14 cellular contexts compared by ENCODE assay signal in genomic region chr16:75498610-75499324, GRCh38. TPM values are rescaled to one million over a fixed set of nuclear protein-coding genes. Genes with fewer than 3 reads are reported as not detected.
A peak's percentile ranks its signal among the peaks of the same experiment; 100 is the strongest.
DNase-seq lines count a peak whose midpoint lies in the region; ATAC-seq, FAIRE-seq and TF ChIP-seq lines count a peak whose summit lies in the region.
"Not testable (repeated sequence)": the region's sequence is repeated elsewhere in the genome, so short reads cannot be mapped to it uniquely, and the experiment has no call there.
"Had no signal": no experiment of that assay in that cellular context is flagged by ENCODE, and none has a peak within 500 bp of the region (broad histone marks: within the 10 kb centered on the region; RNA-seq: fewer than 3 reads in every experiment).

No MANE protein-coding gene starts in this region.

- not testable (repeated sequence) for H3K36me3 ChIP-seq in SK-N-SH (replicated peaks in 1 of 2; ENCODE audit: control insufficient read depth in 1 of 2, insufficient read depth in 2 of 2, low read length in 1 of 2); heart right ventricle; stomach smooth muscle (ENCODE audit: control insufficient read depth in 2 of 2, insufficient read depth in 2 of 2, low read length in 2 of 2)

- peak; percentile 95 for FAIRE-seq in HTR-8/SVneo (lab: Jason Lieb, UNC)

- not testable (repeated sequence) for H3K27ac ChIP-seq in SK-N-SH (ENCODE audit: low read depth in 2 of 2, low read length in 1 of 2)
- H3K27ac ChIP-seq in cingulate gyrus (ENCODE audit: low read depth, low read length) (peak overlapping the region; percentile 23), heart right ventricle (peak overlapping the region in 9 of 10 donors; percentile 55 to 79 (median 70)), stomach smooth muscle (ENCODE audit: low read length) (peak overlapping the region; percentile 37)

- not testable (repeated sequence) for H3K4me3 ChIP-seq in SK-N-SH (ENCODE audit: low read depth in 2 of 2, low read length in 1 of 2); heart right ventricle; stomach smooth muscle (ENCODE audit: low read length in 2 of 2)

- intact Hi-C loops in heart right ventricle (cut with DNase I), result not testable (repeated sequence)

- peak; percentile 63 to 90 (median 86) for ATAC-seq in heart right ventricle

- not testable (repeated sequence) for H3K4me1 ChIP-seq in SK-N-SH (ENCODE audit: control insufficient read depth in 1 of 2, insufficient read depth in 2 of 2, low read depth in 1 of 2, low read length in 1 of 2)
- H3K4me1 ChIP-seq in heart right ventricle (peaks cover 0 to 25% (median 13%) of the 10 kb centered on the region in 9 donors), stomach smooth muscle (ENCODE audit: control insufficient read depth, insufficient read depth, low read length) (peaks cover 29% of the 10 kb centered on the region)

- not testable (repeated sequence) for H3K9me2 ChIP-seq in SK-N-SH

- H3K9me3 ChIP-seq in SK-N-SH; heart right ventricle; stomach smooth muscle (ENCODE audit: control insufficient read depth in 2 of 2, low read length in 2 of 2): not testable (repeated sequence)

- H4K20me1 ChIP-seq in SK-N-SH (ENCODE audit: insufficient read depth), result not testable (repeated sequence)

- in situ Hi-C loops in ACHN (cut with HindIII; ENCODE audit: low pct_ligation_motif_present, low pct_unique_long_range_greater_than_20kb, low sequenced_read_pairs), result not testable (repeated sequence)

- TF ChIP-seq EP300 in SK-N-SH (IDR thresholded peaks at IDR 0.05; ENCODE audit: borderline replicate concordance in 1 of 2, low read depth in 1 of 2, low read length in 1 of 2), result not testable (repeated sequence)

- POLR2A ChIA-PET in SK-N-SH (lab: Yijun Ruan, JAX), result not testable (repeated sequence)

- TF ChIP-seq CTCF in SK-N-SH (IDR thresholded peaks at IDR 0.05); heart right ventricle (IDR thresholded peaks at IDR 0.05): not testable (repeated sequence)

- not testable (repeated sequence) for H2AFZ ChIP-seq in SK-N-SH (ENCODE audit: low read depth)

- DNase-seq in ACHN (peak; percentile 46), NCI-H2196 (lab: John Stamatoyannopoulos, UW; ENCODE audit: unreplicated experiment) (peak; percentile 21), heart right ventricle (peak; percentile 67 to 75), midbrain (lab: John Stamatoyannopoulos, UW) (peak; percentile 86)
- not testable (repeated sequence) for DNase-seq in HTR-8/SVneo (ENCODE audit: insufficient read length, low spot score); SK-N-SH

- not testable (repeated sequence) for H3K27me3 ChIP-seq in SK-N-SH (ENCODE audit: insufficient read depth); stomach smooth muscle (ENCODE audit: control insufficient read depth in 1 of 2, insufficient read depth in 2 of 2, low read length in 2 of 2)
- peaks cover 0 to 19% (median 0%) of the 10 kb centered on the region in 7 donors for H3K27me3 ChIP-seq in heart right ventricle

- TF ChIP-seq RAD21 in SK-N-SH (IDR thresholded peaks at IDR 0.05; ENCODE audit: low read length), result not testable (repeated sequence)

- CTCF ChIA-PET in SK-N-SH (lab: Yijun Ruan, JAX), result interaction anchor here (1.3 kb wide), 1 partner anchor 18 kb away, joined by 7 read pairs; no protein-coding TSS in a partner anchor

- H3K4me2 ChIP-seq in SK-N-SH, result not testable (repeated sequence)

- WGBS in SK-N-SH (ENCODE audit: low lambda C conversion rate), result 16% methylated on average over 8 of the region's 12 CpGs
- 7 to 14% methylated on average over 7 to 10 of the region's 12 CpGs for WGBS in heart right ventricle, 2 donors

- H3K79me2 ChIP-seq in SK-N-SH (ENCODE audit: insufficient read depth), result not testable (repeated sequence)

- not testable (repeated sequence) for H3K9ac ChIP-seq in SK-N-SH; stomach smooth muscle (ENCODE audit: low read length in 2 of 2)

- H3F3A ChIP-seq in SK-N-SH (replicated peaks; ENCODE audit: insufficient read depth), result not testable (repeated sequence)

TF ChIP-seq in SK-N-SH, 30 proteins besides CTCF, POLR2A, EP300 and RAD21:
- peak; percentile 39 for TF ChIP-seq PBX3 (IDR thresholded peaks at IDR 0.05)
- peak; percentile 57 for TF ChIP-seq NFIC (IDR thresholded peaks at IDR 0.05; ENCODE audit: borderline replicate concordance)

RNA-seq across cellular contexts. Expression of gene CHST6, which starts 3.5 kb away (rescaled TPM):
- polyA plus RNA-seq in SK-N-SH (2012; rRNA removed) (0.26 and 0.30 TPM in 2 replicates), heart right ventricle (under 1 TPM; 0.22 to 0.42 TPM)
- 0.17 and 0.19 TPM in 2 replicates for polyA plus RNA-seq in SK-N-SH (2012; cell fraction: cytosol; rRNA removed)
- 0.27 and 0.31 TPM in 2 replicates for polyA plus RNA-seq in SK-N-SH (2012; cell fraction: nucleus; rRNA removed)
- total RNA-seq in heart right ventricle, result 1 to 10 TPM in 4 of 10 donors, under 1 TPM in 6; 0.30 to 2.0 (median 0.98) TPM
- total RNA-seq: activated CD8-positive, alpha-beta T cell treated with anti-CD3 and anti-CD28 coated beads, Interleukin-2, amount 10 ng/mL, durations not matched to agents 7 days and 5 days; naive thymus-derived CD8-positive, alpha-beta T cell; T-helper 1 cell treated with Interleukin-12 subunit alpha and Interleukin-12 subunit beta and Interleukin-4 antibody, amounts not matched to agents 30 ng/mL and 1 ng/mL, for 36 hours had no signal
- polyA plus RNA-seq: CD8-positive, alpha-beta memory T cell; naive thymus-derived CD8-positive, alpha-beta T cell had no signal

RNA-seq across cellular contexts. Expression of gene TMEM170A, which starts 34.3 kb away (rescaled TPM):
- polyA plus RNA-seq in SK-N-SH (2012; rRNA removed) (9.2 and 11.0 TPM in 2 replicates), heart right ventricle (1 to 10 TPM; 3.8 to 6.9 TPM)
- 9.3 and 10.1 TPM in 2 replicates for polyA plus RNA-seq in SK-N-SH (2012; cell fraction: cytosol; rRNA removed)
- polyA plus RNA-seq in SK-N-SH (2012; cell fraction: nucleus; rRNA removed), result 9.7 and 11.5 TPM in 2 replicates
- 10 to 100 TPM in 4 of 10 donors, 1 to 10 TPM in 6; 7.2 to 12.5 (median 9.3) TPM for total RNA-seq in heart right ventricle

RNA-seq across cellular contexts. Expression of gene CHST5, which starts 37.1 kb away (rescaled TPM):
- 0.18 and 0.49 TPM in 2 replicates for polyA plus RNA-seq in SK-N-SH (2012; rRNA removed)
- polyA plus RNA-seq in SK-N-SH (2012; cell fraction: cytosol; rRNA removed), result 0.01 and 0.10 TPM in 2 replicates
- 0.70 and 0.83 TPM in 2 replicates for polyA plus RNA-seq in SK-N-SH (2012; cell fraction: nucleus; rRNA removed)
- 1 to 10 TPM in 2 of 10 donors, under 1 TPM in 7, not detected in 1; 0.08 to 1.4 (median 0.48) TPM for total RNA-seq in heart right ventricle
- under 1 TPM; 0.20 to 0.66 TPM for polyA plus RNA-seq in heart right ventricle
- total RNA-seq: activated CD8-positive, alpha-beta T cell treated with anti-CD3 and anti-CD28 coated beads, Interleukin-2, amount 10 ng/mL, durations not matched to agents 7 days and 5 days; activated naive CD8-positive, alpha-beta T cell treated with anti-CD3 and anti-CD28 coated beads, Interleukin-2, amount 10 ng/mL, durations not matched to agents 7 days and 5 days; CD8-positive, alpha-beta memory T cell; naive thymus-derived CD8-positive, alpha-beta T cell; T-helper 1 cell treated with Interleukin-12 subunit alpha and Interleukin-12 subunit beta and Interleukin-4 antibody, amounts not matched to agents 30 ng/mL and 1 ng/mL, for 36 hours; WTC11 had no signal
- polyA plus RNA-seq: CD8-positive, alpha-beta memory T cell; naive thymus-derived CD8-positive, alpha-beta T cell had no signal

RNA-seq across cellular contexts. Expression of gene TMEM231, which starts 57.3 kb away (rescaled TPM):
- polyA plus RNA-seq in SK-N-SH (2012; rRNA removed) (18.1 and 30.9 TPM in 2 replicates), heart right ventricle (1 to 10 TPM; 2.6 to 4.9 TPM)
- polyA plus RNA-seq in SK-N-SH (2012; cell fraction: cytosol; rRNA removed), result 11.6 and 20.7 TPM in 2 replicates
- polyA plus RNA-seq in SK-N-SH (2012; cell fraction: nucleus; rRNA removed), result 18.8 and 24.8 TPM in 2 replicates
- total RNA-seq in heart right ventricle, result 10 to 100 TPM in 5 of 10 donors, 1 to 10 TPM in 5; 3.8 to 13.4 (median 9.6) TPM
